ENCODE assay signal across 21 cellular contexts in the genomic region with DNA sequence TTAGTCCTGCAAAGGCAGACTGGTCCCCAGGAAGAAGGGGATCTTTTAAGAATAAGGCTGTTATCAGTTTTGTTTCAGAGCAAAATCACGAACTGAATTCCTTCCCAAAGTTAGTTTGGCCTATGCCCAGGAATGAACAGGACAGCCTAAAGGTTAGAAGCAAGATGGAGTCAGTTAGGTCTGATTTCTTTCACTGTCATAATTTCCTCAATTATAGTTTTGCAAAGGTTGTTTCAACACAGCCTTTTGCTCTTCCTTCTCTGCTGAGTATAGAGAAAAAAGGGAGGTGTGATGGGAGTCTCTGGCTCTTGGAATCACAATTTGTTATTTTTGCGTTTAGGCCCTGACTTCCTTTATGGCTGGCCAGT. TPM values are rescaled to one million over a fixed set of nuclear protein-coding genes. Genes with fewer than 3 reads are reported as not detected.
A peak's percentile ranks its signal among the peaks of the same experiment; 100 is the strongest.
DNase-seq lines count a peak whose midpoint lies in the region; ATAC-seq, FAIRE-seq and TF ChIP-seq lines count a peak whose summit lies in the region.
"Had no signal": no experiment of that assay in that cellular context is flagged by ENCODE, and none has a peak within 500 bp of the region (broad histone marks: within the 10 kb centered on the region; RNA-seq: fewer than 3 reads in every experiment).

No MANE protein-coding gene starts in this region.

- peak overlapping the region; percentile 98 for H2BK12ac ChIP-seq in trophoblast cell (ENCODE audit: low read length)

- H3K9me3 Mint-ChIP-seq in mesothelial cell of epicardium, result peaks cover 11% of the 10 kb centered on the region
- H3K9me3 Mint-ChIP-seq: CD4-positive, alpha-beta T cell had no signal

- H2AFZ ChIP-seq in K562 (ENCODE audit: low read depth, low read length) (no peak overlapping the region), trophoblast cell (ENCODE audit: insufficient read depth, low read length, poor library complexity) (no peak overlapping the region)
- H2AFZ ChIP-seq: GM23248 had no signal

- H2BK5ac ChIP-seq in trophoblast cell (ENCODE audit: low read depth, low read length, poor library complexity), result peak overlapping the region; percentile 94

- TF ChIP-seq POLR2A in K562 (conservative IDR thresholded peaks at IDR 0.05), result no peak

- no peak overlapping the region for H3K4me3 Mint-ChIP-seq in mesothelial cell of epicardium
- H3K4me3 Mint-ChIP-seq: CD4-positive, alpha-beta T cell; IgD-negative memory B cell had no signal

- intact Hi-C loops in K562 (cut with micrococcal nuclease), result no loop called here

- FAIRE-seq in K562 (lab: Jason Lieb, UNC), result no peak
- FAIRE-seq: A204.1, D721Med, G401.6, GM12891, GM19239 had no signal

- peak overlapping the region; percentile 16 for H3K18ac ChIP-seq in trophoblast cell (ENCODE audit: low read length)

- DNase-seq in K562 (ENCODE audit: extremely low read depth in 1 of 4, low spot score in 3 of 4), result no peak
- DNase-seq in mesothelial cell of epicardium (ENCODE audit: low spot score in 2 of 2, unreplicated experiment in 2 of 2), result no peak
- DNase-seq in trophoblast cell, result no peak
- no peak for DNase-seq in AML-193 (lab: John Stamatoyannopoulos, UW)
- no peak for DNase-seq in caudate nucleus (lab: John Stamatoyannopoulos, UW)
- DNase-seq: ACHN; Caco-2; CD4-positive, alpha-beta T cell; GM23248; H7; KG1 had no signal

- peak overlapping the region; percentile 88 for H3K14ac ChIP-seq in trophoblast cell (ENCODE audit: low read length)

- H3K9me3 ChIP-seq in HUES48 (ENCODE audit: control insufficient read depth, insufficient read depth, low read length) (peaks cover 12% of the 10 kb centered on the region), K562 (replicated peaks; ENCODE audit: control insufficient read depth, insufficient read depth, low read depth, low read length) (no peaks in the 10 kb centered on the region), trophoblast cell (ENCODE audit: insufficient read depth, low read depth, low read length) (peaks cover 3% of the 10 kb centered on the region)
- H3K9me3 ChIP-seq: Caco-2 had no signal

- H3K27me3 Mint-ChIP-seq in mesothelial cell of epicardium (ENCODE audit: low read depth), result no peaks in the 10 kb centered on the region

- POLR2A ChIA-PET in K562 (lab: Yijun Ruan, JAX), result no interaction called here

- H3K27ac Mint-ChIP-seq in mesothelial cell of epicardium, result peak overlapping the region; percentile 47
- H3K27ac Mint-ChIP-seq: CD4-positive, alpha-beta T cell; IgD-negative memory B cell had no signal

- no peak for TF ChIP-seq RAD21 in K562 (CRISPR knock-in tag; conservative IDR thresholded peaks at IDR 0.05 in 1 of 2, IDR thresholded peaks at IDR 0.05 in 1 of 2)

- in situ Hi-C loops in K562 (cut with MboI), result no loop called here

- H3K27me3 ChIP-seq in HUES48 (ENCODE audit: control insufficient read depth, insufficient read depth, low read length), result no peaks in the 10 kb centered on the region
- H3K27me3 ChIP-seq in K562 (ENCODE audit: control insufficient read depth in 2 of 2, insufficient read depth in 2 of 2, low read length in 2 of 2), result no peaks in the 10 kb centered on the region
- no peaks in the 10 kb centered on the region for H3K27me3 ChIP-seq in trophoblast cell (ENCODE audit: insufficient read depth, low read length)

- 28% methylated on average over 2 of the region's 2 CpGs for WGBS in K562 (ENCODE audit: insufficient coverage, low coverage, missing lambda C conversion rate)
- no CpG with 5 or more reads among the region's 2 CpGs for WGBS in trophoblast cell (ENCODE audit: extremely low coverage, insufficient coverage, insufficient read length)

- no peaks in the 10 kb centered on the region for H4K20me1 ChIP-seq in K562 (replicated peaks; ENCODE audit: control insufficient read depth, insufficient read depth, low read length)

- CTCF ChIA-PET in K562 (lab: Yijun Ruan, JAX; ENCODE audit: low intra/inter-chr PET ratio), result no interaction called here

- peak overlapping the region; percentile 97 for H2BK120ac ChIP-seq in trophoblast cell (ENCODE audit: insufficient read depth, low read length, poor library complexity)

- H2AK5ac ChIP-seq in trophoblast cell (ENCODE audit: low read length), result no peak overlapping the region

- peaks cover 45% of the 10 kb centered on the region for H3K4me1 Mint-ChIP-seq in mesothelial cell of epicardium
- H3K4me1 Mint-ChIP-seq: IgD-negative memory B cell had no signal

- TF ChIP-seq CTCF in K562 (IDR thresholded peaks at IDR 0.05 in 2 of 3, conservative IDR thresholded peaks at IDR 0.05 in 1 of 3; ENCODE audit: insufficient read depth in 2 of 3, low read depth in 1 of 3, low read length in 3 of 3) (no peak), mesothelial cell of epicardium (IDR thresholded peaks at IDR 0.05; ENCODE audit: unreplicated experiment) (no peak)

- H3K4me3 ChIP-seq in HUES48 (ENCODE audit: low read depth, low read length) (no peak overlapping the region), K562 (no peak overlapping the region), trophoblast cell (ENCODE audit: low read depth, low read length) (no peak overlapping the region)
- H3K4me3 ChIP-seq: GM23248 had no signal

- no TSS peak for BruUV-seq in K562 (replicated peaks; lab: Mats Ljungman, UMichigan)

- peaks cover 28% of the 10 kb centered on the region for H3K4me1 ChIP-seq in HUES48 (ENCODE audit: control insufficient read depth, insufficient read depth, low read length)
- H3K4me1 ChIP-seq in K562 (replicated peaks in 1 of 2; ENCODE audit: control insufficient read depth in 2 of 2, insufficient read depth in 2 of 2, low read length in 2 of 2), result peaks cover 4 to 15% of the 10 kb centered on the region in 2 experiments; a peak in 3 of 5 replicates
- peaks cover 6 to 16% of the 10 kb centered on the region in 2 experiments for H3K4me1 ChIP-seq in trophoblast cell (ENCODE audit: control insufficient read depth in 1 of 2, insufficient read depth in 2 of 2, low read length in 2 of 2)

- H3K36me3 ChIP-seq in HUES48 (ENCODE audit: control insufficient read depth, insufficient read depth, low read length), result no peaks in the 10 kb centered on the region
- H3K36me3 ChIP-seq in K562 (ENCODE audit: control insufficient read depth, insufficient read depth, low read length), result no peaks in the 10 kb centered on the region
- peaks cover 0 to 3% of the 10 kb centered on the region in 2 experiments for H3K36me3 ChIP-seq in trophoblast cell (ENCODE audit: control insufficient read depth in 1 of 2, insufficient read depth in 2 of 2, low read length in 2 of 2)

- peak overlapping the region; percentile 83 for H3K27ac ChIP-seq in HUES48 (ENCODE audit: low read depth, low read length)
- no peak overlapping the region for H3K27ac ChIP-seq in K562 (ENCODE audit: extremely low read depth, low read depth, low read length)
- H3K27ac ChIP-seq in trophoblast cell (ENCODE audit: low read depth, low read length), result peak overlapping the region; percentile 86
- no peak overlapping the region for H3K27ac ChIP-seq in caudate nucleus (ENCODE audit: low read depth, low read length)
- H3K27ac ChIP-seq: C4-2B, GM23248 had no signal

- H3K36me3 Mint-ChIP-seq in mesothelial cell of epicardium, result no peaks in the 10 kb centered on the region
- H3K36me3 Mint-ChIP-seq: IgD-negative memory B cell had no signal

- no peak overlapping the region for H3K9ac ChIP-seq in HUES48 (ENCODE audit: low read depth, low read length)
- no peak overlapping the region for H3K9ac ChIP-seq in K562 (ENCODE audit: insufficient read depth in 1 of 2, low read depth in 2 of 2, low read length in 2 of 2)
- no peak overlapping the region for H3K9ac ChIP-seq in trophoblast cell (ENCODE audit: low read length)
- H3K9ac ChIP-seq: GM23248 had no signal

- no peaks in the 10 kb centered on the region for H3K9me1 ChIP-seq in K562 (ENCODE audit: control insufficient read depth, insufficient read depth, low read length)

- peak overlapping the region; percentile 99 for H4K91ac ChIP-seq in trophoblast cell (ENCODE audit: low read depth, low read length)

- peak overlapping the region; percentile 22 for H3K4ac ChIP-seq in trophoblast cell (ENCODE audit: low read depth, low read length)

- peak overlapping the region; percentile 78 for H4K8ac ChIP-seq in trophoblast cell (ENCODE audit: low read depth, low read length)

- no peak overlapping the region for H3K4me2 ChIP-seq in K562 (ENCODE audit: insufficient read depth, low read length)
- H3K4me2 ChIP-seq in trophoblast cell (ENCODE audit: low read length), result no peak overlapping the region

- no peak overlapping the region for H4K12ac ChIP-seq in trophoblast cell (ENCODE audit: low read depth, low read length)

- ATAC-seq in K562, result no peak
- no peak for ATAC-seq in GM19351 (IDR thresholded peaks at IDR 0.05; ENCODE audit: unreplicated experiment)

- H3K23ac ChIP-seq in trophoblast cell (ENCODE audit: low read length), result no peak overlapping the region

- no peaks in the 10 kb centered on the region for H3K79me2 ChIP-seq in K562 (ENCODE audit: control insufficient read depth, insufficient read depth, low read length)
- H3K79me2 ChIP-seq in trophoblast cell (ENCODE audit: control insufficient read depth, insufficient read depth, low read length, poor library complexity), result no peaks in the 10 kb centered on the region

- TF ChIP-seq EP300 in K562 (IDR thresholded peaks at IDR 0.05; ENCODE audit: low read length), result no peak

- H3K79me1 ChIP-seq in trophoblast cell (ENCODE audit: low read length), result peaks cover 26% of the 10 kb centered on the region

TF ChIP-seq in K562, 482 proteins besides CTCF, POLR2A, EP300 and RAD21 (continues in another document):
- TF ChIP-seq TAF7 (tag; IDR thresholded peaks at IDR 0.05), result no peak

RNA-seq across cellular contexts. Expression of a gene that starts 14.6 kb away (rescaled TPM):
- 0.09 TPM in 1 of 2 replicates, not detected in the other for total RNA-seq in K562 (2011; cell fraction: chromatin; rRNA removed; ENCODE audit: low replicate concordance)
- total RNA-seq in K562 (2011; cell fraction: nucleolus; rRNA removed), result not detected in 2 replicates
- total RNA-seq in K562 (2011; cell fraction: nucleoplasm; rRNA removed), result not detected in 2 replicates
- total RNA-seq in K562 (2014; rRNA removed) (not detected in 2 replicates), K562 (2014; rRNA removed; fragmentation: Illumina TruSeq; extraction: Trizol) (not detected in 2 replicates), K562 (2015; rRNA removed; fragmentation: Illumina TruSeq; extraction: Trizol) (not detected in 2 replicates), K562 (2021) (not detected in 2 replicates), mesothelial cell of epicardium (9.0 to 9.3 TPM (median 9.2 TPM) in 3 replicates)
- polyA plus RNA-seq in K562 (2011; rRNA removed) (not detected in 2 replicates), K562 (2014; fragmentation: Illumina TruSeq; extraction: Trizol) (not detected in 2 replicates), K562 (2014; fragmentation: Nextera tagmentation; extraction: Ambion mirVana) (not detected), K562 (2014; rRNA removed) (not detected in 2 replicates)
- polyA plus RNA-seq in K562 (2011; cell fraction: cytosol; rRNA removed), result 0.01 TPM in 1 of 2 replicates, not detected in the other
- not detected in 2 replicates for polyA plus RNA-seq in K562 (2011; cell fraction: nucleus; rRNA removed)
- polyA plus RNA-seq in K562 (2012), result 0.04 TPM in 1 of 2 replicates, not detected in the other
- 0.09 TPM in 1 of 2 replicates, not detected in the other for polyA minus RNA-seq in K562 (2011; rRNA and poly(A)+ RNA removed)
- not detected in 2 replicates for polyA minus RNA-seq in K562 (2011; cell fraction: cytosol; rRNA and poly(A)+ RNA removed)
- polyA minus RNA-seq in K562 (2011; cell fraction: nucleus; rRNA and poly(A)+ RNA removed), result not detected in 2 replicates
- polyA plus RNA-seq in trophoblast cell (2013), result 1.3 and 1.5 TPM in 2 replicates
- total RNA-seq: Caco-2; CD4-positive, alpha-beta T cell; H7; HT-29 had no signal
- polyA plus RNA-seq: IgD-negative memory B cell had no signal

Comparison
In these comparisons a context has a peak if more than half of its experiments do, and no peak if none do; other contexts are left out.
1. H3K27ac ChIP-seq: peak in HUES48 (single experiment) and trophoblast cell (single experiment); none in K562 (single experiment) and caudate nucleus (single experiment).